Comparison of ENCODE assay signal across 18 cellular contexts in the genomic region with DNA sequence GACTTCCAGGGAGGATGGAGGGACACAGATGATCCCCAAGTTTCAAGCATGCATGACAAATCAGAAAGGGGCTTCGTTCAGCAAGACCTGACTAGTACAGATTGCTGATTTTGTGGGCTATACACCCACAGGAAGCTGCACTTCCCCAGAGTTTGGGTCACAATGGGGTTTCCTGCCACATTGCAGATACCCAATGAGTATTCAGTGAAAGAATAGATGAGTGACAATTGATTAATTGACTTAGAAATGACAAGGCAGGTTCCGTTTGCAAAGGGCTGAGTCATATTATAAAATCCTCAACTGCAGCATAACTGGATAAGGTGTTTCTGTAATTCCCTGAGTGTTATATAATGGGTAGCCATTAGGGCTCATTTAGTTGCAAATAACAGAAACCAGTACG.
DNase-seq lines count a peak whose midpoint lies in the region; ATAC-seq and TF ChIP-seq lines count a peak whose summit lies in the region.
"Had no signal": no experiment of that assay in that cellular context is flagged by ENCODE, and none has a peak within 500 bp of the region (broad histone marks: within the 10 kb centered on the region; RNA-seq: fewer than 3 reads in every experiment).

No MANE protein-coding gene starts in this region.

- H3K27me3 ChIP-seq in mammary epithelial cell (ENCODE audit: insufficient read depth, low read length): no peaks in the 10 kb centered on the region
- H3K27me3 ChIP-seq: colonic mucosa, gastroesophageal sphincter had no signal

- peak; percentile 82 for ATAC-seq in stimulated activated naive CD8-positive, alpha-beta T cell treated with anti-CD3 and anti-CD28 coated beads, Interleukin-15, amount 100 ng/mL, for 72 hours
- ATAC-seq: gastroesophageal sphincter, lower lobe of right lung had no signal

- in situ Hi-C loops in mammary epithelial cell (cut with MboI; ENCODE audit: low sequenced_read_pairs in 2 of 2): no loop called here

- H3K9me3 ChIP-seq in mammary epithelial cell (replicated peaks; ENCODE audit: insufficient read depth, low read length): peaks cover 21% of the 10 kb centered on the region
- H3K9me3 ChIP-seq: colonic mucosa, gastroesophageal sphincter, lower lobe of right lung had no signal

- H3K4me3 ChIP-seq in mammary epithelial cell (replicated peaks in 1 of 3; ENCODE audit: insufficient read depth in 1 of 3, low read depth in 2 of 3, low read length in 3 of 3): no peak overlapping the region
- H3K4me3 ChIP-seq: colonic mucosa, gastroesophageal sphincter, lower lobe of right lung had no signal

- TF ChIP-seq CTCF in mammary epithelial cell (conservative IDR thresholded peaks at IDR 0.05 in 1 of 2, IDR thresholded peaks at IDR 0.05 in 1 of 2; ENCODE audit: extremely low read depth in 1 of 2, insufficient read depth in 1 of 2, low read depth in 1 of 2, low read length in 2 of 2): no peak

- no peak overlapping the region for H3K4me2 ChIP-seq in mammary epithelial cell (ENCODE audit: insufficient read depth, low read depth, low read length)

- H2AFZ ChIP-seq in mammary epithelial cell (ENCODE audit: low read depth, low read length): no peak overlapping the region

- H3K4me1 ChIP-seq in mammary epithelial cell (ENCODE audit: insufficient read depth, low read length): no peaks in the 10 kb centered on the region
- H3K4me1 ChIP-seq: colonic mucosa, gastroesophageal sphincter had no signal

- H3K27me3 Mint-ChIP-seq in activated naive CD4-positive, alpha-beta T cell treated with anti-CD3 and anti-CD28 coated beads, Interleukin-2, amount 10 ng/mL, durations not matched to agents 7 days and 5 days: peaks cover 3% of the 10 kb centered on the region
- H3K27me3 Mint-ChIP-seq in stimulated activated naive CD8-positive, alpha-beta T cell treated with anti-CD3 and anti-CD28 coated beads, Interleukin-15, amount 100 ng/mL, for 72 hours: no peaks in the 10 kb centered on the region
- H3K27me3 Mint-ChIP-seq: activated T-cell treated with anti-CD3 and anti-CD28 coated beads, Interleukin-2, amount 50 U/mL, for 24 hours had no signal

- no peaks in the 10 kb centered on the region for H3K36me3 ChIP-seq in mammary epithelial cell (ENCODE audit: insufficient read depth, low read length)
- H3K36me3 ChIP-seq: colonic mucosa, gastroesophageal sphincter, lower lobe of right lung, WERI-Rb-1 had no signal

- no peak overlapping the region for H3K4me3 Mint-ChIP-seq in activated naive CD4-positive, alpha-beta T cell treated with anti-CD3 and anti-CD28 coated beads, Interleukin-2, amount 10 ng/mL, durations not matched to agents 7 days and 5 days
- no peak overlapping the region for H3K4me3 Mint-ChIP-seq in stimulated activated naive CD8-positive, alpha-beta T cell treated with anti-CD3 and anti-CD28 coated beads, Interleukin-15, amount 100 ng/mL, for 72 hours
- H3K4me3 Mint-ChIP-seq: activated T-cell treated with anti-CD3 and anti-CD28 coated beads, Interleukin-2, amount 50 U/mL, for 24 hours; nephron had no signal

- no TSS peak for BruUV-seq in mammary epithelial cell (replicated peaks; lab: Mats Ljungman, UMichigan)

- H3K79me2 ChIP-seq in mammary epithelial cell (ENCODE audit: insufficient read depth, low read length): no peaks in the 10 kb centered on the region

- no peaks in the 10 kb centered on the region for H3K36me3 Mint-ChIP-seq in activated naive CD4-positive, alpha-beta T cell treated with anti-CD3 and anti-CD28 coated beads, Interleukin-2, amount 10 ng/mL, durations not matched to agents 7 days and 5 days

- 39% methylated on average over 3 of the region's 3 CpGs for WGBS in mammary epithelial cell (ENCODE audit: low coverage, missing lambda C conversion rate)

- no peaks in the 10 kb centered on the region for H4K20me1 ChIP-seq in mammary epithelial cell (ENCODE audit: insufficient read depth, low read length)

- peaks cover 22% of the 10 kb centered on the region for H3K4me1 Mint-ChIP-seq in activated naive CD4-positive, alpha-beta T cell treated with anti-CD3 and anti-CD28 coated beads, Interleukin-2, amount 10 ng/mL, durations not matched to agents 7 days and 5 days
- peaks cover 14% of the 10 kb centered on the region for H3K4me1 Mint-ChIP-seq in stimulated activated naive CD8-positive, alpha-beta T cell treated with anti-CD3 and anti-CD28 coated beads, Interleukin-15, amount 100 ng/mL, for 72 hours

- peak; percentile 20 for DNase-seq in stimulated activated CD4-positive, alpha-beta T cell treated with anti-CD3 and anti-CD28 coated beads, Interleukin-15, amount 100 ng/mL, for 24 hours
- no peak for DNase-seq in stimulated activated CD4-positive, alpha-beta T cell treated with anti-CD3 and anti-CD28 coated beads, Interleukin-4, amount 100 ng/mL, for 24 hours
- DNase-seq in NOMO-1 (lab: John Stamatoyannopoulos, UW; ENCODE audit: unreplicated experiment in 2 of 2) (peak; percentile 51 to 73), NCI-H1417 treated with DMSO at 0.1 percent for 48 hours (lab: John Stamatoyannopoulos, UW) (no peak), HuH-7 (ENCODE audit: low spot score) (no peak), mammary epithelial cell (no peak)
- DNase-seq in activated naive CD4-positive, alpha-beta T cell treated with anti-CD3 and anti-CD28 coated beads, Interleukin-2, amount 10 ng/mL, durations not matched to agents 7 days and 5 days: peak; percentile 35
- DNase-seq in stimulated activated naive CD8-positive, alpha-beta T cell treated with anti-CD3 and anti-CD28 coated beads, Interleukin-15, amount 100 ng/mL, for 72 hours: peak in 1 of 2 donors; percentile 26
- DNase-seq: activated T-cell treated with anti-CD3 and anti-CD28 coated beads, Interleukin-2, amount 50 U/mL, for 24 hours; colonic mucosa; Karpas-422; lower lobe of right lung; NCI-H187; NCI-H510A; WERI-Rb-1 had no signal

- CTCF ChIA-PET in activated naive CD4-positive, alpha-beta T cell treated with anti-CD3 and anti-CD28 coated beads, Interleukin-2, amount 10 ng/mL, durations not matched to agents 7 days and 5 days (lab: Charles Lee): no interaction called here
- CTCF ChIA-PET in mammary epithelial cell (lab: Charles Lee; ENCODE audit: low non-redundant PET): no interaction called here

- no peaks in the 10 kb centered on the region for H3K9me3 Mint-ChIP-seq in activated naive CD4-positive, alpha-beta T cell treated with anti-CD3 and anti-CD28 coated beads, Interleukin-2, amount 10 ng/mL, durations not matched to agents 7 days and 5 days
- H3K9me3 Mint-ChIP-seq in stimulated activated naive CD8-positive, alpha-beta T cell treated with anti-CD3 and anti-CD28 coated beads, Interleukin-15, amount 100 ng/mL, for 72 hours: no peaks in the 10 kb centered on the region
- H3K9me3 Mint-ChIP-seq: activated T-cell treated with anti-CD3 and anti-CD28 coated beads, Interleukin-2, amount 50 U/mL, for 24 hours had no signal

- H3K27ac ChIP-seq in mammary epithelial cell (ENCODE audit: insufficient read depth, low read depth, low read length): no peak overlapping the region
- H3K27ac ChIP-seq: colonic mucosa, epithelial cell of prostate, gastroesophageal sphincter, lower lobe of right lung, WERI-Rb-1 had no signal

- dilution Hi-C loops in mammary epithelial cell (cut with HindIII; ENCODE audit: low sequenced_read_pairs): no loop called here

- H3K9ac ChIP-seq in mammary epithelial cell (ENCODE audit: insufficient read depth, low read length): no peak overlapping the region

- intact Hi-C loops in mammary epithelial cell (cut with micrococcal nuclease): no loop called here

- no peak overlapping the region for H3K27ac Mint-ChIP-seq in activated naive CD4-positive, alpha-beta T cell treated with anti-CD3 and anti-CD28 coated beads, Interleukin-2, amount 10 ng/mL, durations not matched to agents 7 days and 5 days
- H3K27ac Mint-ChIP-seq in stimulated activated naive CD8-positive, alpha-beta T cell treated with anti-CD3 and anti-CD28 coated beads, Interleukin-15, amount 100 ng/mL, for 72 hours: no peak overlapping the region
- H3K27ac Mint-ChIP-seq: activated T-cell treated with anti-CD3 and anti-CD28 coated beads, Interleukin-2, amount 50 U/mL, for 24 hours; nephron had no signal

Comparison
In these comparisons a context has a peak if more than half of its experiments do, and no peak if none do; other contexts are left out.
1. DNase-seq: peak in stimulated activated CD4-positive, alpha-beta T cell treated with anti-CD3 and anti-CD28 coated beads, Interleukin-15, amount 100 ng/mL, for 24 hours (single experiment), NOMO-1 (2 of 2) and activated naive CD4-positive, alpha-beta T cell treated with anti-CD3 and anti-CD28 coated beads, Interleukin-2, amount 10 ng/mL, durations not matched to agents 7 days and 5 days (single experiment); none in stimulated activated CD4-positive, alpha-beta T cell treated with anti-CD3 and anti-CD28 coated beads, Interleukin-4, amount 100 ng/mL, for 24 hours (single experiment), NCI-H1417 treated with DMSO at 0.1 percent for 48 hours (single experiment), HuH-7 (single experiment) and mammary epithelial cell (single experiment).